21 cellular contexts compared by ENCODE assay signal in the genomic region with DNA sequence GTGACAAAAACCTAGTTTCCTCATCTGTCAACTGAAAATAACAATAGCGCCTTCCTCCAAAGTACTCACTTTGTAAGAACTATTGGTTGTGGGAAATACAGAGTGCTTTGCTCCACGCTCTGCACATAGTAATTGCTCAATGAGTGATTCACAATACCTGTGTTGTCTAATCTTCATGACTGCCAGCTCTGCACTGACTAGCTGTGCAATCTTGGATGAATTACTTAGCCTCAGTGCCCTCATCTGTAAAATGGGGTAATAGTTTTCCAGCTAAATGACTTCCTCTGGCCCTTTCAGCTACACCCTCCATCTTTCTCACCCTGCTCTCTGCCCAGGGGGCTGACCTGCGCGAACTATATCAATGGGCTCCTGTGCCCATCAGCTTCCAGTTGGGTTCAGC.
"Had no signal": no experiment of that assay in that cellular context is flagged by ENCODE, and none has a peak within 500 bp of the region (broad histone marks: within the 10 kb centered on the region; RNA-seq: fewer than 3 reads in every experiment).

No MANE protein-coding gene starts in this region.

- DNase-seq: KBM-7, MM.1S, NCI-H1092 treated with DMSO at 0.1 percent for 48 hours, NCI-H1436, NCI-H187, NCI-H2029, NCI-H2081 treated with DMSO at 0.1 percent for 48 hours, NCI-H2171, NCI-H226, NCI-H446, NCI-H510A, NCI-H524 treated with DMSO at 0.1 percent for 48 hours, NCI-H69, NCI-H774, PC-3, SHP77, SK-N-SH, SW 1271 had no signal

- H3K9me2 ChIP-seq: SK-N-SH had no signal

- H3K4me1 Mint-ChIP-seq: IgD-negative memory B cell had no signal

- H3K27me3 Mint-ChIP-seq: IgD-negative memory B cell had no signal

- H3K4me2 ChIP-seq: SK-N-SH had no signal

- H3K9me3 ChIP-seq: SK-N-SH had no signal

- H3K9me3 Mint-ChIP-seq: IgD-negative memory B cell had no signal

- H3K9ac ChIP-seq: SK-N-SH had no signal

- H3K27ac ChIP-seq: RWPE1 had no signal

- ATAC-seq: Panc1, PC-3 had no signal
